ENCODE assay signal across 8 cellular contexts in genomic region chr16:58198022-58198683, GRCh38.
DNase-seq lines count a peak whose midpoint lies in the region; ATAC-seq and TF ChIP-seq lines count a peak whose summit lies in the region.

Gene CSNK2A2 (minus strand): TSS chr16:58198106. CDS start chr16:58197736, 370 bp downstream.

- peak; percentile 83 for ATAC-seq in GM19023 (IDR thresholded peaks at IDR 0.05; ENCODE audit: unreplicated experiment)
- ATAC-seq in HG03196 (IDR thresholded peaks at IDR 0.05; ENCODE audit: unreplicated experiment), result peak; percentile 81

- DNase-seq in AG10803 (ENCODE audit: low read depth) (peak; percentile 71), NCI-H774 (lab: John Stamatoyannopoulos, UW) (peak; percentile 59), medulla oblongata (ENCODE audit: extremely low spot score) (peak; percentile 54)
- peak; percentile 87 for DNase-seq in activated CD8-positive, alpha-beta memory T cell treated with anti-CD3 and anti-CD28 coated beads for 24 hours
- peak; percentile 61 for DNase-seq in effector CD8-positive, alpha-beta T cell (lab: John Stamatoyannopoulos, UW)
- DNase-seq in stimulated activated CD8-positive, alpha-beta memory T cell treated with anti-CD3 and anti-CD28 coated beads, Interleukin-12 subunit alpha, Interleukin-12 subunit beta, amount 100 ng/mL, for 1 hour (ENCODE audit: low read depth), result peak; percentile 54

- peak within 1 kb of the TSS; percentile 72 for H3K4me3 ChIP-seq in AG10803 (ENCODE audit: low read length)

- peak; percentile 15; the same call in 1 of the 2 replicates for TF ChIP-seq CTCF in AG10803 (conservative IDR thresholded peaks at IDR 0.05; ENCODE audit: low read length)

Comparison
In these comparisons a context has a peak if more than half of its experiments do, and no peak if none do; other contexts are left out.
1. Peak in every context shown above with its lines: DNase-seq, ATAC-seq and H3K4me3 ChIP-seq.